Comparison of ENCODE assay signal across 27 cellular contexts in the genomic region with DNA sequence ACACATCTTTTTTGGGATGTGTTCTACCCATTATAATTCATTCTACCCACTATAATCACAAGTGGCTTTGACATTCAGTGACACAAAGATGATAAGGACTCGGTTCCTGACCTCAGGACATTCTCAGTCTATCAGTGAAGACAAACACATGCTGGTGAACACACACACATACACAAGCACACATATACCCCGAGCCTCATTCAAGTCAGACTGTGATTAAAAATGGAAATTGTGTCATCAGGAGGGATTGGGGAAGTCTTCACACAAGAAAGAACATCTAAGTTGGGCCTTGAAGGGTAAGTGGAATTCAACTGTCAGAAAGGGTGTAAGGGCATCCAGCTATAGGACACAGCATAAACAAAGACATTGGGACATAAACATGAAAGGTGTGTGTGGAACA. TPM values are rescaled to one million over a fixed set of nuclear protein-coding genes. Genes with fewer than 3 reads are reported as not detected.
"Had no signal": no experiment of that assay in that cellular context is flagged by ENCODE, and none has a peak within 500 bp of the region (broad histone marks: within the 10 kb centered on the region; RNA-seq: fewer than 3 reads in every experiment).

No MANE protein-coding gene starts in this region.

- H3K9me3 ChIP-seq: esophagus muscularis mucosa, gastrocnemius medialis, mucosa of descending colon, pancreas, testis, tibial nerve had no signal

- DNase-seq: cerebellar nuclear complex; effector memory CD8-positive, alpha-beta T cell; gastrocnemius medialis; kidney; left cardiac atrium; mucosa of descending colon; natural killer cell; pancreas; stimulated activated CD4-positive, alpha-beta T cell treated with anti-CD3 and anti-CD28 coated beads, Interleukin-2, amount 100 ng/mL, for 24 hours; stimulated activated CD4-positive, alpha-beta T cell treated with anti-CD3 and anti-CD28 coated beads, Interleukin-4, amount 100 ng/mL, for 4 hours; stimulated activated naive B cell treated with anti-CD40 and anti-IgM and Interleukin-4, amounts not matched to agents 10 μg/mL and 1 μg/mL and 100 μg/mL, for 72 hours; stimulated activated naive CD8-positive, alpha-beta T cell treated with anti-CD3 and anti-CD28 coated beads, Interleukin-15, amount 100 ng/mL, for 72 hours; testis had no signal

- FAIRE-seq: colon, kidney, pancreas had no signal

- H3K4me3 ChIP-seq: esophagus muscularis mucosa, gastrocnemius medialis, mucosa of descending colon, pancreas, skin epidermis, testis, tibial nerve had no signal

- H3K4me1 ChIP-seq: testis had no signal

- H3K4me3 Mint-ChIP-seq: dendritic cell treated with granulocyte-macrophage colony-stimulating factor and Interleukin-4, amounts not matched to agents 40 ng/mL and 50 ng/mL, for 4 days; effector memory CD8-positive, alpha-beta T cell; natural killer cell; neural crest cell; stimulated activated naive B cell treated with anti-CD40 and anti-IgM and Interleukin-4, amounts not matched to agents 10 μg/mL and 1 μg/mL and 100 μg/mL, for 72 hours; stimulated activated naive CD8-positive, alpha-beta T cell treated with anti-CD3 and anti-CD28 coated beads, Interleukin-15, amount 100 ng/mL, for 72 hours had no signal

- H3K9me3 Mint-ChIP-seq: dendritic cell treated with granulocyte-macrophage colony-stimulating factor and Interleukin-4, amounts not matched to agents 40 ng/mL and 50 ng/mL, for 4 days; effector memory CD8-positive, alpha-beta T cell; natural killer cell; neural crest cell; stimulated activated naive B cell treated with anti-CD40 and anti-IgM and Interleukin-4, amounts not matched to agents 10 μg/mL and 1 μg/mL and 100 μg/mL, for 72 hours; stimulated activated naive CD8-positive, alpha-beta T cell treated with anti-CD3 and anti-CD28 coated beads, Interleukin-15, amount 100 ng/mL, for 72 hours had no signal

- H3K27me3 Mint-ChIP-seq: progenitor cell of endocrine pancreas had no signal

- H3K27ac ChIP-seq: esophagus muscularis mucosa, gastrocnemius medialis, testis, tibial nerve had no signal

- ATAC-seq: effector memory CD8-positive, alpha-beta T cell; gastrocnemius medialis; mucosa of descending colon; natural killer cell; pancreas; sciatic nerve; stimulated activated naive B cell treated with anti-CD40 and anti-IgM and Interleukin-4, amounts not matched to agents 10 μg/mL and 1 μg/mL and 100 μg/mL, for 72 hours; stimulated activated naive CD8-positive, alpha-beta T cell treated with anti-CD3 and anti-CD28 coated beads, Interleukin-15, amount 100 ng/mL, for 72 hours had no signal

- H3K36me3 Mint-ChIP-seq: natural killer cell; stimulated activated naive B cell treated with anti-CD40 and anti-IgM and Interleukin-4, amounts not matched to agents 10 μg/mL and 1 μg/mL and 100 μg/mL, for 72 hours had no signal

- H3K27ac Mint-ChIP-seq: dendritic cell treated with granulocyte-macrophage colony-stimulating factor and Interleukin-4, amounts not matched to agents 40 ng/mL and 50 ng/mL, for 4 days; effector memory CD8-positive, alpha-beta T cell; natural killer cell; progenitor cell of endocrine pancreas; stimulated activated naive B cell treated with anti-CD40 and anti-IgM and Interleukin-4, amounts not matched to agents 10 μg/mL and 1 μg/mL and 100 μg/mL, for 72 hours; stimulated activated naive CD8-positive, alpha-beta T cell treated with anti-CD3 and anti-CD28 coated beads, Interleukin-15, amount 100 ng/mL, for 72 hours had no signal

- H3K4me1 Mint-ChIP-seq: natural killer cell, neural crest cell had no signal

- H3K27me3 ChIP-seq: pancreas, testis had no signal

- H3K36me3 ChIP-seq: esophagus muscularis mucosa, gastrocnemius medialis, pancreas, tibial nerve had no signal

RNA-seq across cellular contexts. Expression of a gene that starts 2.6 kb away (rescaled TPM):
- total RNA-seq: fibroblast of villous mesenchyme, lung microvascular endothelial cell, neural crest cell, tibial nerve had no signal

RNA-seq across cellular contexts. Expression of a gene that starts 19.8 kb away (rescaled TPM):
- total RNA-seq: kidney, lung microvascular endothelial cell, mesenteric fat pad, pancreas, progenitor cell of endocrine pancreas, renal cortical epithelial cell, subcutaneous adipose tissue had no signal
- polyA plus RNA-seq: urinary bladder had no signal

RNA-seq across cellular contexts. Expression of a gene that starts 24.2 kb away (rescaled TPM):
- total RNA-seq: lung microvascular endothelial cell, mesenteric fat pad, natural killer cell, neural crest cell, subcutaneous adipose tissue had no signal
